Comparison of ENCODE assay signal across 8 cellular contexts in the genomic region with DNA sequence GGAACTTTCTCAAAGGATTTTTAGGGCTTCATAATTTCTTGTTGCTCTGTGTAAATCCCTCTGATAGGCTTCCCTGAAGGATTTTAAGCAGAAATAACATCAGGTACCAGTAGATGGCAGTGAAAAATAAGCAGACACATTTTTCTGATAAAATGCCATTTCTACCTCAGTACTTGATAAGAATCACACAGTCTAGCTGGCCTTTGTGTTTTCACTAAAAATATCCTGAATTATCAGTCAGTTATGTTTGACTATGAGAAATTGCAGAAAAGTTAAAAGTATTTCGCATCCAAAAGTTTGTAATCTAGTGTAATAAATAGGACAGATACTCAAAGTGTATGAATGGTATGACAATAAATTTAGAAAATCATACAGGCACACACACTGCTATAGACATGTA.
A peak's percentile ranks its signal among the peaks of the same experiment; 100 is the strongest.
DNase-seq lines count a peak whose midpoint lies in the region; ATAC-seq and TF ChIP-seq lines count a peak whose summit lies in the region.

No MANE protein-coding gene starts in this region.

- H3K27ac ChIP-seq in CD8-positive, alpha-beta T cell (ENCODE audit: low read depth, low read length): no peak overlapping the region

- H3K9me3 Mint-ChIP-seq in CD8-positive, alpha-beta T cell: no peaks in the 10 kb centered on the region

- H3K4me3 ChIP-seq in AG10803 (ENCODE audit: low read length) (no peak overlapping the region), epithelial cell of esophagus (ENCODE audit: low read length) (no peak overlapping the region), retinal pigment epithelial cell (ENCODE audit: low read length) (no peak overlapping the region)
- no peak overlapping the region for H3K4me3 ChIP-seq in CD8-positive, alpha-beta T cell (ENCODE audit: low read depth, low read length)

- H3K27me3 Mint-ChIP-seq in CD8-positive, alpha-beta T cell (ENCODE audit: low read depth): no peaks in the 10 kb centered on the region

- ATAC-seq in GM19351 (IDR thresholded peaks at IDR 0.05; ENCODE audit: unreplicated experiment): peak; percentile 67
- ATAC-seq in GM19324 (IDR thresholded peaks at IDR 0.05; ENCODE audit: low FRiP score, unreplicated experiment): no peak
- no peak for ATAC-seq in CD8-positive, alpha-beta T cell

- POLR2A ChIA-PET in CD8-positive, alpha-beta T cell (lab: Charles Lee): no interaction called here

- H3K9me3 ChIP-seq in CD8-positive, alpha-beta T cell (ENCODE audit: low read length): no peaks in the 10 kb centered on the region

- CTCF ChIA-PET in CD8-positive, alpha-beta T cell (lab: Charles Lee): interaction anchor here (0.8 to 0.9 kb wide), 2 partner anchors 9 to 19 kb away, joined by 3 to 5 read pairs; no protein-coding TSS in a partner anchor

- no peaks in the 10 kb centered on the region for H3K36me3 ChIP-seq in CD8-positive, alpha-beta T cell (ENCODE audit: insufficient read depth, low read length)

- peaks cover 15% of the 10 kb centered on the region for H3K36me3 Mint-ChIP-seq in CD8-positive, alpha-beta T cell

- H3K4me1 ChIP-seq in CD8-positive, alpha-beta T cell (ENCODE audit: insufficient read depth, low read length): no peaks in the 10 kb centered on the region

- H3K4me3 Mint-ChIP-seq in CD8-positive, alpha-beta T cell: no peak overlapping the region

- TF ChIP-seq CTCF in AG10803 (conservative IDR thresholded peaks at IDR 0.05; ENCODE audit: low read length) (peak; percentile 61), epithelial cell of esophagus (IDR thresholded peaks at IDR 0.05; ENCODE audit: insufficient read depth, low read depth, low read length, missing control alignments) (peak; percentile 48), retinal pigment epithelial cell (conservative IDR thresholded peaks at IDR 0.05; ENCODE audit: low read depth, low read length) (peak; percentile 61)
- no peak for TF ChIP-seq CTCF in CD8-positive, alpha-beta T cell (IDR thresholded peaks at IDR 0.05)

- H3K4me1 Mint-ChIP-seq in CD8-positive, alpha-beta T cell (ENCODE audit: low read depth): no peaks in the 10 kb centered on the region

- no peaks in the 10 kb centered on the region for H3K27me3 ChIP-seq in CD8-positive, alpha-beta T cell (ENCODE audit: insufficient read depth, low read length)

- intact Hi-C loops in CD8-positive, alpha-beta T cell (cut with DNase I, micrococcal nuclease): no loop called here

- peak; percentile 40 for DNase-seq in AG10803 (ENCODE audit: low read depth)
- peak; percentile 56 for DNase-seq in NCI-H82 (lab: John Stamatoyannopoulos, UW)
- peak; percentile 37 for DNase-seq in epithelial cell of esophagus (ENCODE audit: low read depth)
- peak; percentile 26 for DNase-seq in retinal pigment epithelial cell (ENCODE audit: low read depth)
- no peak for DNase-seq in CD8-positive, alpha-beta T cell
- DNase-seq in HPDE6-E6E7 (ENCODE audit: extremely low spot score): no peak

- no peak overlapping the region for H3K27ac Mint-ChIP-seq in CD8-positive, alpha-beta T cell

Comparison
In these comparisons a context has a peak if more than half of its experiments do, and no peak if none do; other contexts are left out.
1. DNase-seq: peak in AG10803 (single experiment), NCI-H82 (single experiment), epithelial cell of esophagus (single experiment) and retinal pigment epithelial cell (single experiment); none in CD8-positive, alpha-beta T cell (0 of 7) and HPDE6-E6E7 (single experiment).